11 cellular contexts compared by ENCODE assay signal in the genomic region with DNA sequence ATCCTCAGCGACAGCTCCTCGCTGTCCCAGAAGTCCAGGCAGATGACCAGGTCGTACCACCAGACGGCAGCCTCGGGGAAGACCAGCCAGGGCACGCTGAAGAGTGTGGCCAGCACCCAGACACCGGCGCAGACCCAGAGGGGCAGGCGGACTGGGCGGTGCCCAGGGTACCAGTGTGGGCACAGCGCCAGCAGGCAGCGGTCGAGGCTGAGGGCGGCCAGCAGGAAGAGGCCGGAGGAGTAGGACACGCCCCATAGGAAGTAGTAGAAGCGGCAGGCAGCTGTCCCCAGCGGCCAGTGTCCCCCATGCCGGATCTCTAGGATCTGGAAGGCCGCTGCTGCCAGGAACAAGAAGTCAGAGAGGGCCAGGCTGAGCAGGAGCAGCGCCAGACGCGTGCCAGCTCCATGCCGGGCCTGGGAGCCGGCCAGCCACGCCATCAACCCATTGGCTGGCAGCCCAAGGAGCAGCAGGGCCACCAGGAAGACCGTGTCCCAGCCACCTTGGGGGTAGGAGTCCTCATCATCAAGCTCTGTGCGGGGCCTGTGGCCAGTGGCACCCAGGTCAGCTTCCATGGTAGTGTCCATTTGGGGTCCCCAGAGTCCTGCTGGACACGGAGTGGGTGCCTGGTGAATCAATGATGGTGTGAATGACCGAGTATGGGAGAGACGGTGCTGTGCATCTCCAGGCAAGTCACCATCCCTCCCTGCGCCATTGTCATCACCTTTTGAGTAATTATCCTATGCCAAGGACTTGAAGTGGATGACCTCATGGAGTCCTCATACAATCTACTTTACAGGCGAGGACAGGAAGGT. TPM values are rescaled to one million over a fixed set of nuclear protein-coding genes. Genes with fewer than 3 reads are reported as not detected.
A peak's percentile ranks its signal among the peaks of the same experiment; 100 is the strongest.
DNase-seq lines count a peak whose midpoint lies in the region; ATAC-seq and TF ChIP-seq lines count a peak whose summit lies in the region.
"Had no signal": no experiment of that assay in that cellular context is flagged by ENCODE, and none has a peak within 500 bp of the region (broad histone marks: within the 10 kb centered on the region; RNA-seq: fewer than 3 reads in every experiment).

Gene GPR152 (minus strand): TSS at position 589 of the 812 bp plus-strand sequence. CDS start 5 bp downstream, at position 584.

- intact Hi-C loops in left cardiac atrium (cut with DNase I) (no loop called here), sciatic nerve (cut with DNase I) (no loop called here), posterior vena cava (cut with DNase I) (no loop called here)

- peak in 1 of 2 donors; percentile 37 for ATAC-seq in left cardiac atrium
- peak; percentile 24 for ATAC-seq in sciatic nerve
- ATAC-seq in GM18907 (IDR thresholded peaks at IDR 0.05; ENCODE audit: unreplicated experiment), result no peak

- DNase-seq in HT-29 (ENCODE audit: low spot score) (peak; percentile 90), RWPE1 (ENCODE audit: low spot score) (no peak), left cardiac atrium (peak; percentile 60), sciatic nerve (ENCODE audit: low spot score) (no peak), posterior vena cava (ENCODE audit: low spot score) (no peak), GM03348 (ENCODE audit: low spot score) (no peak), NCI-H1105 treated with DMSO at 0.1 percent for 48 hours (lab: John Stamatoyannopoulos, UW) (no peak)
- DNase-seq: activated CD4-positive, CD25-positive, alpha-beta regulatory T cell; kidney glomerular epithelial cell had no signal

- no peak for TF ChIP-seq CTCF in RWPE1 (conservative IDR thresholded peaks at IDR 0.05; ENCODE audit: low read depth)

- POLR2A ChIA-PET in RWPE1 (lab: Yijun Ruan, JAX; ENCODE audit: low non-redundant PET), result no interaction called here

- CTCF ChIA-PET in RWPE1 (lab: Yijun Ruan, JAX), result interaction anchor here (0.6 kb wide), 1 partner anchor 45 kb away, joined by 3 read pairs; no protein-coding TSS in a partner anchor

- H3K27ac ChIP-seq in RWPE1, result peak within 1 kb of the TSS; percentile 12; the same call in 1 of the 2 replicates

RNA-seq across cellular contexts. Expression of gene GPR152, which starts in this region (rescaled TPM):
- total RNA-seq in HT-29 (2014; rRNA removed; shearing (Covaris generic)), result 0.34 TPM in 1 of 2 replicates, not detected in the other
- total RNA-seq in left cardiac atrium (not detected), sciatic nerve (not detected), posterior vena cava (not detected)
- total RNA-seq: urinary bladder had no signal

Comparison
In these comparisons a context has a peak if more than half of its experiments do, and no peak if none do; other contexts are left out.
1. Peak in DNase-seq in HT-29; RNA of the gene not detected or under 1 TPM.
2. Peak in DNase-seq in left cardiac atrium; RNA of the gene not detected or under 1 TPM.
3. Peak in ATAC-seq in sciatic nerve; RNA of the gene not detected or under 1 TPM.